Comparison of ENCODE assay signal across 9 cellular contexts in genomic region chr6:111757342-111757741, GRCh38.
DNase-seq lines count a peak whose midpoint lies in the region; ATAC-seq and TF ChIP-seq lines count a peak whose summit lies in the region.
"Had no signal": no experiment of that assay in that cellular context is flagged by ENCODE, and none has a peak within 500 bp of the region (broad histone marks: within the 10 kb centered on the region; RNA-seq: fewer than 3 reads in every experiment).

No MANE protein-coding gene starts in this region.

- peak in 4 of 5 donors; percentile 34 to 68 (median 46) for DNase-seq in CD8-positive, alpha-beta memory T cell
- DNase-seq in M059J (ENCODE audit: low read depth): peak; percentile 71
- DNase-seq in central memory CD8-positive, alpha-beta T cell (ENCODE audit: low spot score in 2 of 2): peak in 1 of 2 donors; percentile 39
- no peak for DNase-seq in mucosa of descending colon
- no peak for DNase-seq in NCI-H526 (lab: John Stamatoyannopoulos, UW)
- no peak for DNase-seq in cortex of kidney (lab: John Stamatoyannopoulos, UW)
- no peak for DNase-seq in T-helper 9 cell

- intact Hi-C loops in mucosa of descending colon (cut with DNase I, micrococcal nuclease): no loop called here

- POLR2A ChIA-PET in CD8-positive, alpha-beta memory T cell (lab: Charles Lee): interaction anchor here (0.8 to 2.4 kb wide), 3 partner anchors 9 to 116 kb away, joined by 3 to 8 read pairs (median 3); partner anchors contain the start of gene FYN

- peaks cover 0 to 4% (median 0%) of the 10 kb centered on the region in 5 donors for H3K9me3 Mint-ChIP-seq in CD8-positive, alpha-beta memory T cell
- H3K9me3 Mint-ChIP-seq in central memory CD8-positive, alpha-beta T cell: no peaks in the 10 kb centered on the region
- H3K9me3 Mint-ChIP-seq: mesothelial cell of epicardium had no signal

- H3K4me1 ChIP-seq in CD8-positive, alpha-beta memory T cell (ENCODE audit: insufficient read depth, low read length): peaks cover 98% of the 10 kb centered on the region
- H3K4me1 ChIP-seq in mucosa of descending colon (ENCODE audit: low read depth): no peaks in the 10 kb centered on the region

- CTCF ChIA-PET in CD8-positive, alpha-beta memory T cell (lab: Charles Lee): no interaction called here

- H3K36me3 ChIP-seq in CD8-positive, alpha-beta memory T cell (ENCODE audit: insufficient read depth, low read length): peaks cover 4% of the 10 kb centered on the region
- no peaks in the 10 kb centered on the region for H3K36me3 ChIP-seq in mucosa of descending colon (ENCODE audit: low read depth)

- H3K27ac Mint-ChIP-seq in CD8-positive, alpha-beta memory T cell: peak overlapping the region; percentile 96 to 100 (median 100)
- H3K27ac Mint-ChIP-seq in central memory CD8-positive, alpha-beta T cell (ENCODE audit: low read depth): peak overlapping the region; percentile 100
- H3K27ac Mint-ChIP-seq: mesothelial cell of epicardium had no signal

- peaks cover 23 to 89% (median 25%) of the 10 kb centered on the region in 3 donors for H3K36me3 Mint-ChIP-seq in CD8-positive, alpha-beta memory T cell
- H3K36me3 Mint-ChIP-seq in central memory CD8-positive, alpha-beta T cell (ENCODE audit: insufficient read depth): peaks cover 60% of the 10 kb centered on the region

- peak overlapping the region; percentile 71 for H3K4me3 ChIP-seq in CD8-positive, alpha-beta memory T cell (ENCODE audit: low read length)
- no peak overlapping the region for H3K4me3 ChIP-seq in mucosa of descending colon

- TF ChIP-seq CTCF in mucosa of descending colon (IDR thresholded peaks at IDR 0.05): no peak

- peak overlapping the region; percentile 93 for H3K27ac ChIP-seq in CD8-positive, alpha-beta memory T cell (ENCODE audit: low read depth, low read length)

- H3K4me1 Mint-ChIP-seq in CD8-positive, alpha-beta memory T cell: peaks cover 67 to 92% (median 79%) of the 10 kb centered on the region in 3 donors
- peaks cover 90% of the 10 kb centered on the region for H3K4me1 Mint-ChIP-seq in central memory CD8-positive, alpha-beta T cell

- peaks cover 0 to 4% of the 10 kb centered on the region in 2 donors for H3K27me3 Mint-ChIP-seq in CD8-positive, alpha-beta memory T cell
- no peaks in the 10 kb centered on the region for H3K27me3 Mint-ChIP-seq in central memory CD8-positive, alpha-beta T cell

- H3K9me3 ChIP-seq in CD8-positive, alpha-beta memory T cell (ENCODE audit: low read length): no peaks in the 10 kb centered on the region
- H3K9me3 ChIP-seq in mucosa of descending colon: no peaks in the 10 kb centered on the region

- ATAC-seq in central memory CD8-positive, alpha-beta T cell (replicated peaks; ENCODE audit: extremely low read depth, poor library complexity, severe bottlenecking): peak; percentile 6
- peak; percentile 49 for ATAC-seq in mucosa of descending colon
- ATAC-seq in HG02981 (IDR thresholded peaks at IDR 0.05; ENCODE audit: unreplicated experiment): no peak

- H3K27me3 ChIP-seq in CD8-positive, alpha-beta memory T cell (ENCODE audit: insufficient read depth, low read length, poor library complexity, severe bottlenecking): no peaks in the 10 kb centered on the region

- peak overlapping the region; percentile 96 to 99 (median 96) for H3K4me3 Mint-ChIP-seq in CD8-positive, alpha-beta memory T cell
- peak overlapping the region; percentile 91 for H3K4me3 Mint-ChIP-seq in central memory CD8-positive, alpha-beta T cell
- H3K4me3 Mint-ChIP-seq: mesothelial cell of epicardium had no signal

Comparison
In these comparisons a context has a peak if more than half of its experiments do, and no peak if none do; other contexts are left out.
1. DNase-seq: peak in CD8-positive, alpha-beta memory T cell (4 of 5) and M059J (single experiment); none in mucosa of descending colon (0 of 3), NCI-H526 (0 of 2), cortex of kidney (single experiment) and T-helper 9 cell (single experiment).